8 cellular contexts compared by ENCODE assay signal in genomic region chr11:75241906-75242644, GRCh38. TPM values are rescaled to one million over a fixed set of nuclear protein-coding genes. Genes with fewer than 3 reads are reported as not detected.
A peak's percentile ranks its signal among the peaks of the same experiment; 100 is the strongest.
DNase-seq lines count a peak whose midpoint lies in the region; ATAC-seq and TF ChIP-seq lines count a peak whose summit lies in the region.

No MANE protein-coding gene starts in this region.

- no peaks in the 10 kb centered on the region for H3K36me3 Mint-ChIP-seq in activated CD8-positive, alpha-beta T cell treated with anti-CD3 and anti-CD28 coated beads for 36 hours (ENCODE audit: low read depth)

- intact Hi-C loops in activated CD8-positive, alpha-beta T cell treated with anti-CD3 and anti-CD28 coated beads for 36 hours (cut with micrococcal nuclease), result no loop called here
- intact Hi-C loops in tibial artery (cut with DNase I; ENCODE audit: low total_unique reads) (loop anchor here (2.0 to 5.0 kb wide), 2 partner anchors 95 to 221 kb away; no protein-coding TSS in a partner anchor), body of pancreas (cut with DNase I) (loop anchor here (10.0 kb wide), 1 partner anchor 217 kb away; no protein-coding TSS in a partner anchor)

- TF ChIP-seq POLR2A in body of pancreas (IDR thresholded peaks at IDR 0.05), result no peak

- peak overlapping the region; percentile 67 for H3K4me3 Mint-ChIP-seq in activated CD8-positive, alpha-beta T cell treated with anti-CD3 and anti-CD28 coated beads for 36 hours

- H3K27me3 Mint-ChIP-seq in activated CD8-positive, alpha-beta T cell treated with anti-CD3 and anti-CD28 coated beads for 36 hours, result peaks cover 26% of the 10 kb centered on the region

- peaks cover 10% of the 10 kb centered on the region for H3K4me1 Mint-ChIP-seq in activated CD8-positive, alpha-beta T cell treated with anti-CD3 and anti-CD28 coated beads for 36 hours (ENCODE audit: low read depth)

- no peak overlapping the region for H3K27ac Mint-ChIP-seq in activated CD8-positive, alpha-beta T cell treated with anti-CD3 and anti-CD28 coated beads for 36 hours

- peak; percentile 31 for TF ChIP-seq CTCF in activated CD8-positive, alpha-beta T cell treated with anti-CD3 and anti-CD28 coated beads for 36 hours (IDR thresholded peaks at IDR 0.05)
- no peak for TF ChIP-seq CTCF in kidney epithelial cell (IDR thresholded peaks at IDR 0.05; ENCODE audit: insufficient read depth, low read length, poor library complexity, severe bottlenecking)
- TF ChIP-seq CTCF in tibial artery (IDR thresholded peaks at IDR 0.05), result no peak
- TF ChIP-seq CTCF in body of pancreas (IDR thresholded peaks at IDR 0.05), result peak in 2 of 7 experiments; percentile 11 to 14

- H3K27me3 ChIP-seq in kidney epithelial cell (ENCODE audit: control insufficient read depth, insufficient read depth, low read length), result peaks cover 76% of the 10 kb centered on the region
- peaks cover 0 to 81% of the 10 kb centered on the region in 2 donors for H3K27me3 ChIP-seq in tibial artery
- H3K27me3 ChIP-seq in body of pancreas, result peaks cover 0 to 10% of the 10 kb centered on the region in 2 donors

- POLR2A ChIA-PET in activated CD8-positive, alpha-beta T cell treated with anti-CD3 and anti-CD28 coated beads for 36 hours (lab: Charles Lee), result interaction anchor here (0.5 to 2.6 kb wide), 10 partner anchors 9 to 159 kb away, joined by 3 to 15 read pairs (median 3); no protein-coding TSS in a partner anchor

- 21% methylated on average over 51 of the region's 72 CpGs; no CpG with 5 or more reads in 1 of the 2 donors for WGBS in body of pancreas, 2 donors

- no peaks in the 10 kb centered on the region for H3K9me3 Mint-ChIP-seq in activated CD8-positive, alpha-beta T cell treated with anti-CD3 and anti-CD28 coated beads for 36 hours

- H3K9me3 ChIP-seq in tibial artery (no peaks in the 10 kb centered on the region), body of pancreas (no peaks in the 10 kb centered on the region)

- ATAC-seq in activated CD8-positive, alpha-beta T cell treated with anti-CD3 and anti-CD28 coated beads for 36 hours, result peak; percentile 35
- no peak for ATAC-seq in GM18868 (IDR thresholded peaks at IDR 0.05; ENCODE audit: unreplicated experiment)
- no peak for ATAC-seq in body of pancreas

- CTCF ChIA-PET in activated CD8-positive, alpha-beta T cell treated with anti-CD3 and anti-CD28 coated beads for 36 hours (lab: Charles Lee), result interaction anchor here (0.6 to 19.6 kb wide), 49 partner anchors 8 to 488 kb away, joined by 3 to 663 read pairs (median 5); partner anchors contain the start of genes NEU3, RPS3 and SLCO2B1

- DNase-seq in activated effector memory CD4-positive, alpha-beta T cell treated with anti-CD3 and anti-CD28 coated beads, Interleukin-2, amount 50 U/mL, for 16 hours, result peak; percentile 55
- no peak for DNase-seq in activated effector memory CD4-positive, alpha-beta T cell treated with Interleukin-2 at 50 U/mL for 16 hours
- DNase-seq in activated CD8-positive, alpha-beta T cell treated with anti-CD3 and anti-CD28 coated beads for 36 hours, result no peak
- DNase-seq in kidney epithelial cell (ENCODE audit: low read depth), result no peak
- DNase-seq in tibial artery, result peak in 1 of 2 donors; percentile 60
- no peak for DNase-seq in body of pancreas
- no peak for DNase-seq in stimulated activated CD4-positive, alpha-beta T cell treated with anti-CD3 and anti-CD28 coated beads, Interleukin-4, amount 100 ng/mL, for 1 hour

- no peaks in the 10 kb centered on the region for H3K36me3 ChIP-seq in kidney epithelial cell (ENCODE audit: control insufficient read depth, insufficient read depth, low read length)
- no peaks in the 10 kb centered on the region for H3K36me3 ChIP-seq in tibial artery
- no peaks in the 10 kb centered on the region for H3K36me3 ChIP-seq in body of pancreas (replicated peaks in 1 of 2; ENCODE audit: insufficient read depth in 1 of 2, low read depth in 2 of 2)

- H3K4me1 ChIP-seq in tibial artery (peaks cover 0 to 27% (median 17%) of the 10 kb centered on the region in 4 donors), body of pancreas (peaks cover 26% of the 10 kb centered on the region)

- no peak overlapping the region for H3K27ac ChIP-seq in tibial artery
- no peak overlapping the region for H3K27ac ChIP-seq in body of pancreas

- H3K4me3 ChIP-seq in kidney epithelial cell (ENCODE audit: low read depth, low read length) (peak overlapping the region; percentile 40), tibial artery (peak overlapping the region; percentile 36 to 39), body of pancreas (no peak overlapping the region)

RNA-seq across cellular contexts. Expression of gene TPBGL, which starts 1.5 kb away (rescaled TPM):
- total RNA-seq in activated CD8-positive, alpha-beta T cell treated with anti-CD3 and anti-CD28 coated beads for 36 hours, result under 1 TPM; 0.18 to 0.20 TPM
- 0.04 TPM in 1 of 2 replicates, not detected in the other for total RNA-seq in kidney epithelial cell
- total RNA-seq in body of pancreas, result under 1 TPM in 1 of 2 donors, not detected in 1; 0.26 TPM

Comparison
In these comparisons a context has a peak if more than half of its experiments do, and no peak if none do; other contexts are left out.
1. H3K4me3 ChIP-seq: peak in kidney epithelial cell (single experiment) and tibial artery (2 of 2); none in body of pancreas (0 of 2).